19 cellular contexts compared by ENCODE assay signal in genomic region chr4:102403115-102403514, GRCh38.
"Had no signal": no experiment of that assay in that cellular context is flagged by ENCODE, and none has a peak within 500 bp of the region (broad histone marks: within the 10 kb centered on the region; RNA-seq: fewer than 3 reads in every experiment).

No MANE protein-coding gene starts in this region.

- H3K4me1 ChIP-seq: psoas muscle had no signal

- H3K27ac ChIP-seq: coronary artery, epithelial cell of prostate, psoas muscle, upper lobe of left lung had no signal

- H3K4me1 Mint-ChIP-seq: activated CD4-positive, alpha-beta T cell treated with anti-CD3 and anti-CD28 coated beads for 36 hours; activated naive CD8-positive, alpha-beta T cell treated with anti-CD3 and anti-CD28 coated beads, Interleukin-2, amount 10 ng/mL, durations not matched to agents 7 days and 5 days; natural killer cell had no signal

- DNase-seq: activated B cell treated with CpG ODN at 0.5 μM for 24 hours; activated CD4-positive, alpha-beta memory T cell treated with anti-CD3 and anti-CD28 coated beads for 36 hours; activated CD4-positive, alpha-beta T cell treated with anti-CD3 and anti-CD28 coated beads for 36 hours; activated effector memory CD4-positive, alpha-beta T cell treated with Interleukin-2 at 50 U/mL for 16 hours; activated naive CD4-positive, alpha-beta T cell treated with anti-CD3 and anti-CD28 coated beads for 36 hours; activated naive CD8-positive, alpha-beta T cell treated with anti-CD3 and anti-CD28 coated beads, Interleukin-2, amount 10 ng/mL, durations not matched to agents 7 days and 5 days; activated T-cell treated with anti-CD3 and anti-CD28 coated beads, Interleukin-2, amount 50 U/mL, for 72 hours; cerebellar nuclear complex; heart left ventricle; left colon; natural killer cell; psoas muscle; right cardiac atrium; stimulated activated CD4-positive, alpha-beta T cell treated with anti-CD3 and anti-CD28 coated beads, Interleukin-12 subunit alpha, Interleukin-12 subunit beta, amount 100 ng/mL, for 4 hours; stimulated activated CD4-positive, alpha-beta T cell treated with anti-CD3 and anti-CD28 coated beads, Interleukin-4, amount 100 ng/mL, for 4 hours; stimulated activated naive CD8-positive, alpha-beta T cell treated with anti-CD3 and anti-CD28 coated beads, Interleukin-15, Interleukin-2, amounts not matched to agents 100 U/mL and 50 U/mL, for 24 hours; upper lobe of left lung had no signal

- H3K4me3 ChIP-seq: coronary artery, heart left ventricle, psoas muscle, upper lobe of left lung had no signal

- H3K4me3 Mint-ChIP-seq: activated B cell treated with CpG ODN at 0.5 μM for 24 hours; activated CD4-positive, alpha-beta memory T cell treated with anti-CD3 and anti-CD28 coated beads for 36 hours; activated CD4-positive, alpha-beta T cell treated with anti-CD3 and anti-CD28 coated beads for 36 hours; activated naive CD4-positive, alpha-beta T cell treated with anti-CD3 and anti-CD28 coated beads for 36 hours; activated naive CD8-positive, alpha-beta T cell treated with anti-CD3 and anti-CD28 coated beads, Interleukin-2, amount 10 ng/mL, durations not matched to agents 7 days and 5 days; activated T-cell treated with anti-CD3 and anti-CD28 coated beads, Interleukin-2, amount 50 U/mL, for 72 hours; natural killer cell had no signal

- ATAC-seq: activated CD4-positive, alpha-beta T cell treated with anti-CD3 and anti-CD28 coated beads for 36 hours; activated T-cell treated with anti-CD3 and anti-CD28 coated beads, Interleukin-2, amount 50 U/mL, for 72 hours; heart left ventricle; left colon; natural killer cell; psoas muscle; right cardiac atrium; stimulated activated naive CD8-positive, alpha-beta T cell treated with anti-CD3 and anti-CD28 coated beads, Interleukin-15, Interleukin-2, amounts not matched to agents 100 U/mL and 50 U/mL, for 24 hours had no signal

- H3K27me3 Mint-ChIP-seq: activated B cell treated with CpG ODN at 0.5 μM for 24 hours; activated CD4-positive, alpha-beta memory T cell treated with anti-CD3 and anti-CD28 coated beads for 36 hours; activated CD4-positive, alpha-beta T cell treated with anti-CD3 and anti-CD28 coated beads for 36 hours had no signal

- H3K9me3 Mint-ChIP-seq: activated B cell treated with CpG ODN at 0.5 μM for 24 hours; activated CD4-positive, alpha-beta memory T cell treated with anti-CD3 and anti-CD28 coated beads for 36 hours; activated naive CD4-positive, alpha-beta T cell treated with anti-CD3 and anti-CD28 coated beads for 36 hours; activated T-cell treated with anti-CD3 and anti-CD28 coated beads, Interleukin-2, amount 50 U/mL, for 72 hours; natural killer cell had no signal

- H3K36me3 Mint-ChIP-seq: activated CD4-positive, alpha-beta memory T cell treated with anti-CD3 and anti-CD28 coated beads for 36 hours; activated naive CD8-positive, alpha-beta T cell treated with anti-CD3 and anti-CD28 coated beads, Interleukin-2, amount 10 ng/mL, durations not matched to agents 7 days and 5 days; natural killer cell had no signal

- H3K27ac Mint-ChIP-seq: activated B cell treated with CpG ODN at 0.5 μM for 24 hours; activated CD4-positive, alpha-beta memory T cell treated with anti-CD3 and anti-CD28 coated beads for 36 hours; activated CD4-positive, alpha-beta T cell treated with anti-CD3 and anti-CD28 coated beads for 36 hours; activated naive CD4-positive, alpha-beta T cell treated with anti-CD3 and anti-CD28 coated beads for 36 hours; activated naive CD8-positive, alpha-beta T cell treated with anti-CD3 and anti-CD28 coated beads, Interleukin-2, amount 10 ng/mL, durations not matched to agents 7 days and 5 days; activated T-cell treated with anti-CD3 and anti-CD28 coated beads, Interleukin-2, amount 50 U/mL, for 72 hours; natural killer cell had no signal

- H3K9me3 ChIP-seq: heart left ventricle, psoas muscle, upper lobe of left lung had no signal

- H3K27me3 ChIP-seq: heart left ventricle, upper lobe of left lung had no signal

- H3K36me3 ChIP-seq: heart left ventricle, upper lobe of left lung had no signal
